In the genomic region with DNA sequence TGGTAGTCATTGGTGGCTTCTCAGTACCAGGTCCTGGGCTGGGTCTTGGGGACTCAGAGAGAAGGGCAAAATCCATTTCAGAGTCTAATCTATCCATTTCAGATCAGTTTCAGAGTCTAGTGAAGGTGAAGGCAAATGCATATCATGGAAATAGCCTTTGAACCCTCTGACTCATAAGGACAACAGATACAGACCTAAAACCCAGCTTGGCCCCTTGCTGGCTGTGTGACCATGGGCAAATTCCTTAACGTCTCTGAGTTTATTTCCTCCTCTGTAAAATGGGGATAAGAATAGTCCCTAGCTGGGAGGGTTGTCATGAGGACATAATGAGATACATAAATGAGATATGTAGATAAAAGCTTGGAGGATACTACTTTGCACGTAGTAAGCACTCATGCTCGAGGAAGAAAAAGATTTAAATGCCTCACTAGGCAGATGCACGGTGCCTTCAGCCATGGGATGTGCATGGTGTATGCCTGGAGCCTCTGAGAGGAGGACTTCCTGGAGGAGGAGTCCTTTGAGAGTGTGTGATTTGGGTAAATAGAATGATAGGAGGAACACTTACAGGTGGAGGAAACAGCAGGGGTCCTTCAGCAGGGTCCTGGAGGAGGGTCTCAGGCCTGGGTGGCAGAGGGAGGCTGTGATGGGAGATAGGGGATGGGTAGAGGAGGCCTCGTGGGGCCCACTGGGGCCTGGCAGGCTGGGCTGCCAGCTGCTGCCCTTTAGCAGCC, we compare ENCODE assay signal across 4 cellular contexts.
TF ChIP-seq lines count a peak whose summit lies in the region.

No MANE protein-coding gene starts in this region.

TF ChIP-seq in SK-N-SH, 30 proteins besides CTCF, POLR2A, EP300 and RAD21:
- TF ChIP-seq RXRA (IDR thresholded peaks at IDR 0.05; ENCODE audit: borderline replicate concordance, low read depth) (no peak), EZH2phosphoT487 (IDR thresholded peaks at IDR 0.05; ENCODE audit: borderline replicate concordance, low read depth) (no peak), NRF1 (IDR thresholded peaks at IDR 0.05; ENCODE audit: low read depth, low read length) (no peak), MEF2A (IDR thresholded peaks at IDR 0.05; ENCODE audit: borderline replicate concordance, low read depth) (no peak), SMC3 (IDR thresholded peaks at IDR 0.05; ENCODE audit: low read depth, low read length) (no peak), USF2 (IDR thresholded peaks at IDR 0.05; ENCODE audit: borderline replicate concordance, low read depth, low read length) (no peak), POLR2AphosphoS5 (IDR thresholded peaks at IDR 0.05; ENCODE audit: low read depth, low read length) (no peak), MAX (IDR thresholded peaks at IDR 0.05; ENCODE audit: low read depth) (no peak), JUND (IDR thresholded peaks at IDR 0.05) (no peak), GABPA (IDR thresholded peaks at IDR 0.05; ENCODE audit: low read depth) (no peak), TAF1 (IDR thresholded peaks at IDR 0.05; ENCODE audit: borderline replicate concordance, low read depth, low read length) (no peak), TEAD4 (IDR thresholded peaks at IDR 0.05; ENCODE audit: borderline replicate concordance, insufficient read depth) (no peak), MXI1 (IDR thresholded peaks at IDR 0.05; ENCODE audit: low read depth, low read length) (no peak), SIN3A (IDR thresholded peaks at IDR 0.05; ENCODE audit: borderline replicate concordance, low read depth, low read length) (no peak), YY1 (IDR thresholded peaks at IDR 0.05; ENCODE audit: low read depth) (no peak), TCF12 (IDR thresholded peaks at IDR 0.05) (no peak), NFIC (IDR thresholded peaks at IDR 0.05; ENCODE audit: borderline replicate concordance) (no peak)

TF ChIP-seq in SK-N-SH treated with all-trans-retinoic acid at 6 μM for 48 hours, 23 proteins besides CTCF, POLR2A, EP300 and RAD21 (continues in another document):
- TF ChIP-seq RARB (CRISPR knock-in tag; IDR thresholded peaks at IDR 0.05), result no peak
- TF ChIP-seq ISL1 (CRISPR knock-in tag; IDR thresholded peaks at IDR 0.05), result no peak
- TF ChIP-seq, protein P1, sequence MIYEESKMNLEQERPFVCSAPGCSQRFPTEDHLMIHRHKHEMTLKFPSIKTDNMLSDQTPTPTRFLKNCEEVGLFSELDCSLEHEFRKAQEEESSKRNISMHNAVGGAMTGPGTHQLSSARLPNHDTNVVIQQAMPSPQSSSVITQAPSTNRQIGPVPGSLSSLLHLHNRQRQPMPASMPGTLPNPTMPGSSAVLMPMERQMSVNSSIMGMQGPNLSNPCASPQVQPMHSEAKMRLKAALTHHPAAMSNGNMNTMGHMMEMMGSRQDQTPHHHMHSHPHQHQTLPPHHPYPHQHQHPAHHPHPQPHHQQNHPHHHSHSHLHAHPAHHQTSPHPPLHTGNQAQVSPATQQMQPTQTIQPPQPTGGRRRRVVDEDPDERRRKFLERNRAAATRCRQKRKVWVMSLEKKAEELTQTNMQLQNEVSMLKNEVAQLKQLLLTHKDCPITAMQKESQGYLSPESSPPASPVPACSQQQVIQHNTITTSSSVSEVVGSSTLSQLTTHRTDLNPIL (CRISPR knock-in tag; IDR thresholded peaks at IDR 0.05; ENCODE audit: low read depth), result no peak
- TF ChIP-seq BACH2 (CRISPR knock-in tag; IDR thresholded peaks at IDR 0.05; ENCODE audit: borderline replicate concordance), result no peak
- TF ChIP-seq TSHZ2 (CRISPR knock-in tag; IDR thresholded peaks at IDR 0.05), result no peak
- no peak for TF ChIP-seq PPARA (CRISPR knock-in tag; IDR thresholded peaks at IDR 0.05; ENCODE audit: borderline replicate concordance)
- TF ChIP-seq SNAI2 (CRISPR knock-in tag; IDR thresholded peaks at IDR 0.05), result no peak
- no peak for TF ChIP-seq ZC3H10 (CRISPR knock-in tag; IDR thresholded peaks at IDR 0.05)
- TF ChIP-seq ZFP3 (CRISPR knock-in tag; IDR thresholded peaks at IDR 0.05), result no peak
- no peak for TF ChIP-seq ESRRG (CRISPR knock-in tag; IDR thresholded peaks at IDR 0.05)
- TF ChIP-seq TOX (CRISPR knock-in tag; IDR thresholded peaks at IDR 0.05; ENCODE audit: borderline replicate concordance), result no peak
- TF ChIP-seq ARNTL (CRISPR knock-in tag; IDR thresholded peaks at IDR 0.05; ENCODE audit: borderline replicate concordance, low read depth), result no peak
- TF ChIP-seq ZNF565 (CRISPR knock-in tag; conservative IDR thresholded peaks at IDR 0.05; ENCODE audit: low read depth), result no peak

TF ChIP-seq in HEK293, 187 proteins besides CTCF, POLR2A, EP300 and RAD21:
- no peak for TF ChIP-seq ZNF121 (tag by site-specific recombination; IDR thresholded peaks at IDR 0.05)
- peak; percentile 57; the same call in 1 of the 2 replicates for TF ChIP-seq ZNF768 (tag by site-specific recombination; IDR thresholded peaks at IDR 0.05)
- TF ChIP-seq ZFP69B (tag by site-specific recombination; IDR thresholded peaks at IDR 0.05), result peak; percentile 64; the same call in 1 of the 2 replicates
- TF ChIP-seq, protein P2, sequence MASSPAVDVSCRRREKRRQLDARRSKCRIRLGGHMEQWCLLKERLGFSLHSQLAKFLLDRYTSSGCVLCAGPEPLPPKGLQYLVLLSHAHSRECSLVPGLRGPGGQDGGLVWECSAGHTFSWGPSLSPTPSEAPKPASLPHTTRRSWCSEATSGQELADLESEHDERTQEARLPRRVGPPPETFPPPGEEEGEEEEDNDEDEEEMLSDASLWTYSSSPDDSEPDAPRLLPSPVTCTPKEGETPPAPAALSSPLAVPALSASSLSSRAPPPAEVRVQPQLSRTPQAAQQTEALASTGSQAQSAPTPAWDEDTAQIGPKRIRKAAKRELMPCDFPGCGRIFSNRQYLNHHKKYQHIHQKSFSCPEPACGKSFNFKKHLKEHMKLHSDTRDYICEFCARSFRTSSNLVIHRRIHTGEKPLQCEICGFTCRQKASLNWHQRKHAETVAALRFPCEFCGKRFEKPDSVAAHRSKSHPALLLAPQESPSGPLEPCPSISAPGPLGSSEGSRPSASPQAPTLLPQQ (tag by site-specific recombination; IDR thresholded peaks at IDR 0.05), result peak; percentile 53; the same call in 1 of the 2 replicates

TF ChIP-seq in K562, 482 proteins besides CTCF, POLR2A, EP300 and RAD21:
- TF ChIP-seq ZNF263 (CRISPR knock-in tag; IDR thresholded peaks at IDR 0.05; ENCODE audit: borderline replicate concordance) (no peak), ZFP36 (IDR thresholded peaks at IDR 0.05; ENCODE audit: low read depth, low read length, partially characterized antibody) (peak; percentile 57), RFX1 (IDR thresholded peaks at IDR 0.05) (no peak), NFYB (IDR thresholded peaks at IDR 0.05; ENCODE audit: extremely low read depth, insufficient read length) (no peak), RBM25 (IDR thresholded peaks at IDR 0.05; ENCODE audit: low read depth, low read length, severe bottlenecking) (peak; percentile 70), PRPF4 (IDR thresholded peaks at IDR 0.05; ENCODE audit: insufficient read depth, low read depth, low read length, poor library complexity, severe bottlenecking) (no peak)
- TF ChIP-seq, protein P3, sequence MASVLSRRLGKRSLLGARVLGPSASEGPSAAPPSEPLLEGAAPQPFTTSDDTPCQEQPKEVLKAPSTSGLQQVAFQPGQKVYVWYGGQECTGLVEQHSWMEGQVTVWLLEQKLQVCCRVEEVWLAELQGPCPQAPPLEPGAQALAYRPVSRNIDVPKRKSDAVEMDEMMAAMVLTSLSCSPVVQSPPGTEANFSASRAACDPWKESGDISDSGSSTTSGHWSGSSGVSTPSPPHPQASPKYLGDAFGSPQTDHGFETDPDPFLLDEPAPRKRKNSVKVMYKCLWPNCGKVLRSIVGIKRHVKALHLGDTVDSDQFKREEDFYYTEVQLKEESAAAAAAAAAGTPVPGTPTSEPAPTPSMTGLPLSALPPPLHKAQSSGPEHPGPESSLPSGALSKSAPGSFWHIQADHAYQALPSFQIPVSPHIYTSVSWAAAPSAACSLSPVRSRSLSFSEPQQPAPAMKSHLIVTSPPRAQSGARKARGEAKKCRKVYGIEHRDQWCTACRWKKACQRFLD (CRISPR knock-in tag; IDR thresholded peaks at IDR 0.05), result no peak
